In the genomic region with DNA sequence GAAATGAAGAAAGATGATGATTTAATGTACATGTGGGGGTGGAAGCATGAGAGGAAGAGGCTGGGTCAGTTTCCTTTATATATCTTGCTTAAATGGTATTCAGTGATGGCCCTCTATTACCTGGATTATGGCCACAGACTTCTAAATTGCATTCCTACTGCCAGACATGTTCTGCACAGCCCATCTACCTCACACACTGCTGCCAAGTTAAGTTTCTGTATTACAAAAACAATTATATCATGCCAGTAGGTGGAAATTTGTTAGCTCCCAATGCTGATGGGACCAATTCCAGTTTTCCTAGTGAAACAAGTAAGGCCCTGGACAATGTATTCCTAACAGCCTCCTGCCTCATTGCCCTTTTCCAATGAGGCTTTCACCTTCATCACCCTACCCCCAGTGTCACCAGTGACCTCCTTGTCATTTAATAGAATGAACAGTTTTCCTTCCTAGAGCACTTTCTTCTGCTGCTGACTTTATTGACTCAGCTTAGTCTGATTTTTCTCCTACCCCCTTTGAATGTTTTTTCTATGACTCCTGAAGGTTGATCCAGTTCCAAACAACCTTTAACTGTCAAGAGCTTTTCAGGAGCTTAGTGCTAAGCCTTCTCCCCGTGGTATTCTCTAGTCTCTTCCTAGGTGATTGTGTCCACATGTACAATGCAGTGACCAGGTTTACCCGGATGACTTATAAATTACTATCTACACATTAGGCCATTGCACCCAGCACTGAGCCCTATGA, we compare ENCODE assay signal across 2 cellular contexts.
TF ChIP-seq lines count a peak whose summit lies in the region.

No MANE protein-coding gene starts in this region.

TF ChIP-seq in IMR-90, 13 proteins besides CTCF, POLR2A, EP300 and RAD21 (continued from another document):
- TF ChIP-seq ELK1 (IDR thresholded peaks at IDR 0.05; ENCODE audit: borderline replicate concordance, low read depth, low read length) (no peak), RFX5 (IDR thresholded peaks at IDR 0.05; ENCODE audit: low read depth, low read length) (no peak)
TF ChIP-seq in IMR-90: peak in this region for 0.

TF ChIP-seq in GM23338, 12 proteins besides CTCF, POLR2A, EP300 and RAD21 (continued from another document):
- TF ChIP-seq REST (IDR thresholded peaks at IDR 0.05; ENCODE audit: unreplicated experiment) (no peak), ETS1 (IDR thresholded peaks at IDR 0.05) (no peak), ZNF114 (CRISPR knock-in tag; IDR thresholded peaks at IDR 0.05) (no peak), CREB1 (CRISPR knock-in tag; IDR thresholded peaks at IDR 0.05; ENCODE audit: low read depth) (no peak), ZNF462 (CRISPR knock-in tag; IDR thresholded peaks at IDR 0.05) (no peak), NANOG (IDR thresholded peaks at IDR 0.05; ENCODE audit: borderline replicate concordance) (no peak), EZH2phosphoT487 (IDR thresholded peaks at IDR 0.05; ENCODE audit: unreplicated experiment) (no peak), ZNF331 (CRISPR knock-in tag; IDR thresholded peaks at IDR 0.05; ENCODE audit: low read depth) (no peak)
